ENCODE assay signal across 16 cellular contexts in genomic region chr18:75114231-75114630, GRCh38.
"Had no signal": no experiment of that assay in that cellular context is flagged by ENCODE, and none has a peak within 500 bp of the region (broad histone marks: within the 10 kb centered on the region; RNA-seq: fewer than 3 reads in every experiment).

No MANE protein-coding gene starts in this region.

- DNase-seq: dorsolateral prefrontal cortex; effector memory CD4-positive, alpha-beta T cell; foreskin keratinocyte; heart left ventricle; left cardiac atrium; left lung; mammary epithelial cell; mesendoderm; natural killer cell; occipital lobe; stimulated activated CD4-positive, alpha-beta T cell treated with anti-CD3 and anti-CD28 coated beads, Interleukin-2, amount 100 ng/mL, for 24 hours; stimulated activated CD4-positive, alpha-beta T cell treated with anti-CD3 and anti-CD28 coated beads, Interleukin-4, amount 100 ng/mL, for 24 hours; stimulated activated naive CD4-positive, alpha-beta T cell treated with Interleukin-2 at 50 U/mL for 16 hours; stomach; thyroid gland; trophoblast cell had no signal
